27 cellular contexts compared by ENCODE assay signal in the genomic region with DNA sequence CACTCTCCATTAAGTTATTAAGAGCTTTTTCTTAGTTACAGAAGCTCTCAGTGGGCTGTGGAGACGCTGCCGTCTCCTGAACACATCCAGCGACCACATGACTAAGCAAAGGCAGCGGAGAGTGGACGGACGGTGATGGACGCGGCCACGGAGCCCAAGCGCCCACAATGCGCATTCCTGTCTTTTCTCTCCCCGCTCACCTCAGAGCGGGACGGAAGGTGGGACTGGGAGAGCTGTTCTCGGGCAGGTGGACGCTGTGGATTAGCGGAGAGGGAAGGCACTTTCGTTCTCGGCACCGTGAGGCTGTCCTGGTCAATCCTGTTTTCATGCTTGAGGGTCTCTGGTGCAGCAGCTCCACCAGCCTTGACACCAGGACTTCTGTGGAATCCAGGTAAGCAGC. TPM values are rescaled to one million over a fixed set of nuclear protein-coding genes. Genes with fewer than 3 reads are reported as not detected.
DNase-seq lines count a peak whose midpoint lies in the region; ATAC-seq and TF ChIP-seq lines count a peak whose summit lies in the region.
"Had no signal": no experiment of that assay in that cellular context is flagged by ENCODE, and none has a peak within 500 bp of the region (broad histone marks: within the 10 kb centered on the region; RNA-seq: fewer than 3 reads in every experiment).

No MANE protein-coding gene starts in this region.

- TF ChIP-seq CTCF in Loucy (conservative IDR thresholded peaks at IDR 0.05; ENCODE audit: low read length) (no peak), endothelial cell (IDR thresholded peaks at IDR 0.05; ENCODE audit: unreplicated experiment) (no peak), neural crest cell (conservative IDR thresholded peaks at IDR 0.05) (no peak), GM23338 (conservative IDR thresholded peaks at IDR 0.05; ENCODE audit: low read depth in 2 of 2) (no peak)

- no peaks in the 10 kb centered on the region for H3K9me3 Mint-ChIP-seq in endothelial cell (ENCODE audit: unreplicated experiment)
- no peaks in the 10 kb centered on the region for H3K9me3 Mint-ChIP-seq in neural crest cell
- H3K9me3 Mint-ChIP-seq in GM23338 = no peaks in the 10 kb centered on the region; the same call in 2 of the 3 replicates
- H3K9me3 Mint-ChIP-seq: CD8-positive, alpha-beta memory T cell had no signal

- peaks cover 17% of the 10 kb centered on the region for H3K36me3 Mint-ChIP-seq in endothelial cell (ENCODE audit: low read depth, unreplicated experiment)
- peaks cover 9% of the 10 kb centered on the region for H3K36me3 Mint-ChIP-seq in neural crest cell (ENCODE audit: low read depth)
- H3K36me3 Mint-ChIP-seq in GM23338 (ENCODE audit: low read depth) = peaks cover 13% of the 10 kb centered on the region

- H3K4me3 ChIP-seq in BLaER1 treated with 17β-estradiol and CSF1 and Interleukin-3, amounts not matched to agents 10 nM and 100 nM = no peak overlapping the region
- H3K4me3 ChIP-seq in Loucy (ENCODE audit: low read length, poor library complexity, severe bottlenecking) (peak overlapping the region; percentile 14), GM23338 (no peak overlapping the region)
- H3K4me3 ChIP-seq: GM12878, GM23248, MG63 had no signal

- H3K4me1 Mint-ChIP-seq in endothelial cell (ENCODE audit: unreplicated experiment) (peaks cover 33% of the 10 kb centered on the region), neural crest cell (peaks cover 24% of the 10 kb centered on the region), GM23338 (peaks cover 16% of the 10 kb centered on the region)

- peak overlapping the region; percentile 56 for H3K4me3 Mint-ChIP-seq in endothelial cell (ENCODE audit: unreplicated experiment)
- peak overlapping the region; percentile 41 for H3K4me3 Mint-ChIP-seq in neural crest cell
- H3K4me3 Mint-ChIP-seq in GM23338 = no peak overlapping the region

- no peaks in the 10 kb centered on the region for H3K27me3 ChIP-seq in BLaER1 treated with 17β-estradiol and CSF1 and Interleukin-3, amounts not matched to agents 10 nM and 100 nM
- H3K27me3 ChIP-seq in Loucy (ENCODE audit: insufficient read depth, low read length, poor library complexity, severe bottlenecking) (no peaks in the 10 kb centered on the region), GM23338 (ENCODE audit: insufficient read depth) (no peaks in the 10 kb centered on the region)
- H3K27me3 ChIP-seq: MG63 had no signal

- DNase-seq in endothelial cell (ENCODE audit: low spot score) (no peak), neural crest cell (ENCODE audit: low read depth, low spot score) (no peak), CD1c-positive myeloid dendritic cell (ENCODE audit: extremely low spot score) (no peak), GM23338 (ENCODE audit: low spot score) (no peak), NCI-H187 (lab: John Stamatoyannopoulos, UW) (no peak)
- DNase-seq: CD8-positive, alpha-beta memory T cell; DMS 273 treated with DMSO at 0.1 percent for 48 hours; DMS79; EL; GDM1; GM23248; KBM-7; MG63; NCI-H1417; NCI-H1694; NCI-H2081; NCI-H2171; NCI-H226; NCI-H510A; NCI-H69; SHP77 treated with DMSO at 0.1 percent for 48 hours had no signal

- peaks cover 77 to 84% (median 81%) of the 10 kb centered on the region in 10 experiments for H3K4me1 ChIP-seq in BLaER1 treated with 17β-estradiol and CSF1 and Interleukin-3, amounts not matched to agents 10 nM and 100 nM
- peaks cover 64% of the 10 kb centered on the region for H3K4me1 ChIP-seq in Loucy (ENCODE audit: insufficient read depth, low read length, poor library complexity, severe bottlenecking)
- peaks cover 9% of the 10 kb centered on the region; the same call in 1 of the 2 replicates for H3K4me1 ChIP-seq in GM23338 (ENCODE audit: insufficient read depth)

- H2AFZ ChIP-seq in Loucy (ENCODE audit: low read length) = no peak overlapping the region
- no peak overlapping the region for H2AFZ ChIP-seq in GM23338
- H2AFZ ChIP-seq: GM23248 had no signal

- H3K79me2 ChIP-seq in Loucy (ENCODE audit: insufficient read depth, low read length) = peaks cover 40% of the 10 kb centered on the region
- H3K79me2 ChIP-seq in GM23338 (replicated peaks; ENCODE audit: insufficient read depth) = peaks cover 31% of the 10 kb centered on the region

- H3K9ac ChIP-seq in BLaER1 treated with 17β-estradiol and CSF1 and Interleukin-3, amounts not matched to agents 10 nM and 100 nM = peak overlapping the region in 3 of 11 experiments; percentile 27 to 75 (median 72); a peak in 2 of 22 replicates
- no peak overlapping the region for H3K9ac ChIP-seq in Loucy (ENCODE audit: low read depth, low read length, poor library complexity, severe bottlenecking)
- H3K9ac ChIP-seq: GM23248 had no signal

- peaks cover 23% of the 10 kb centered on the region for H3F3A ChIP-seq in Loucy (ENCODE audit: low read depth)
- peaks cover 25% of the 10 kb centered on the region for H3F3A ChIP-seq in GM23338 (replicated peaks; ENCODE audit: low read depth)

- H3K36me3 ChIP-seq in BLaER1 treated with 17β-estradiol and CSF1 and Interleukin-3, amounts not matched to agents 10 nM and 100 nM = peaks cover 0 to 17% (median 14%) of the 10 kb centered on the region in 11 experiments; a peak in 18 of 22 replicates
- no peaks in the 10 kb centered on the region for H3K36me3 ChIP-seq in Loucy (ENCODE audit: insufficient read depth, low read length)
- H3K36me3 ChIP-seq in GM23338 (ENCODE audit: insufficient read depth) = no peaks in the 10 kb centered on the region

- ATAC-seq in GM23338 (no peak), HG03432 (IDR thresholded peaks at IDR 0.05; ENCODE audit: unreplicated experiment) (no peak)
- ATAC-seq: GM12878, HCT116 had no signal

- no peaks in the 10 kb centered on the region for H3K9me3 ChIP-seq in BLaER1 treated with 17β-estradiol and CSF1 and Interleukin-3, amounts not matched to agents 10 nM and 100 nM (replicated peaks in 1 of 11)
- no peaks in the 10 kb centered on the region for H3K9me3 ChIP-seq in Loucy (ENCODE audit: insufficient read depth, low read depth, low read length)
- H3K9me3 ChIP-seq: MG63 had no signal

- peak overlapping the region in 7 of 11 experiments; percentile 8 to 93 (median 81); a peak in 9 of 22 replicates for H3K27ac ChIP-seq in BLaER1 treated with 17β-estradiol and CSF1 and Interleukin-3, amounts not matched to agents 10 nM and 100 nM
- H3K27ac ChIP-seq in GM23338 (ENCODE audit: low read depth) = no peak overlapping the region
- H3K27ac ChIP-seq: C4-2B, GM23248 had no signal

- no peaks in the 10 kb centered on the region for H3K9me2 ChIP-seq in Loucy (replicated peaks; ENCODE audit: low read depth, low read length)
- H3K9me2 ChIP-seq in GM23338 (ENCODE audit: insufficient read depth) = no peaks in the 10 kb centered on the region

- H3K4me2 ChIP-seq in BLaER1 treated with 17β-estradiol and CSF1 and Interleukin-3, amounts not matched to agents 10 nM and 100 nM = peak overlapping the region; percentile 43 to 99 (median 92)
- peak overlapping the region; percentile 70 for H3K4me2 ChIP-seq in Loucy (ENCODE audit: low read depth, low read length, poor library complexity, severe bottlenecking)
- no peak overlapping the region for H3K4me2 ChIP-seq in GM23338

- peaks cover 9% of the 10 kb centered on the region for H3K27me3 Mint-ChIP-seq in endothelial cell (ENCODE audit: unreplicated experiment)
- no peaks in the 10 kb centered on the region for H3K27me3 Mint-ChIP-seq in neural crest cell (ENCODE audit: low read depth)
- H3K27me3 Mint-ChIP-seq in GM23338 (ENCODE audit: insufficient read depth, low read depth, poor library complexity) = peaks cover 20% of the 10 kb centered on the region

- peaks cover 16 to 22% (median 20%) of the 10 kb centered on the region in 11 experiments for H4K20me1 ChIP-seq in BLaER1 treated with 17β-estradiol and CSF1 and Interleukin-3, amounts not matched to agents 10 nM and 100 nM
- H4K20me1 ChIP-seq in Loucy (ENCODE audit: insufficient read depth, low read length, poor library complexity, severe bottlenecking) (peaks cover 20% of the 10 kb centered on the region), GM23338 (replicated peaks; ENCODE audit: insufficient read depth) (peaks cover 22% of the 10 kb centered on the region)

- H3K27ac Mint-ChIP-seq in endothelial cell (ENCODE audit: unreplicated experiment) (no peak overlapping the region), neural crest cell (ENCODE audit: unreplicated experiment) (no peak overlapping the region), GM23338 (no peak overlapping the region)

TF ChIP-seq in GM23338, 12 proteins besides CTCF, POLR2A, EP300 and RAD21 (continues in another document):
- TF ChIP-seq EZH2phosphoT487 (IDR thresholded peaks at IDR 0.05; ENCODE audit: unreplicated experiment) (no peak), JUNB (IDR thresholded peaks at IDR 0.05; ENCODE audit: unreplicated experiment) (no peak), NANOG (IDR thresholded peaks at IDR 0.05; ENCODE audit: borderline replicate concordance) (no peak), ZNF331 (CRISPR knock-in tag; IDR thresholded peaks at IDR 0.05; ENCODE audit: low read depth) (no peak), STAT1 (IDR thresholded peaks at IDR 0.05; ENCODE audit: unreplicated experiment) (no peak)

RNA-seq across cellular contexts. Expression of a gene that starts 2.6 kb away (rescaled TPM):
- total RNA-seq in endothelial cell (ENCODE audit: unreplicated experiment) (96.2 TPM), neural crest cell (93.4 and 100 TPM in 2 replicates)
- total RNA-seq in GM23338 (2014; rRNA removed; shearing (Covaris generic)) = 63.7 and 68.4 TPM in 2 replicates
- polyA plus RNA-seq in GM23338 (2016; fragmentation: Nextera tagmentation; extraction: Ambion mirVana) = 25.1 and 27.2 TPM in 2 replicates

RNA-seq across cellular contexts. Expression of a gene that starts 53.6 kb away (rescaled TPM):
- 43.9 TPM for total RNA-seq in endothelial cell (ENCODE audit: unreplicated experiment)
- total RNA-seq in neural crest cell = 61.5 and 61.8 TPM in 2 replicates
- 99.7 and 108 TPM in 2 replicates for total RNA-seq in GM23338 (2014; rRNA removed; shearing (Covaris generic))
- polyA plus RNA-seq in GM23338 (2016; fragmentation: Nextera tagmentation; extraction: Ambion mirVana) = 31.1 and 33.0 TPM in 2 replicates
